ENCODE assay signal across 1 cellular context in the genomic region with DNA sequence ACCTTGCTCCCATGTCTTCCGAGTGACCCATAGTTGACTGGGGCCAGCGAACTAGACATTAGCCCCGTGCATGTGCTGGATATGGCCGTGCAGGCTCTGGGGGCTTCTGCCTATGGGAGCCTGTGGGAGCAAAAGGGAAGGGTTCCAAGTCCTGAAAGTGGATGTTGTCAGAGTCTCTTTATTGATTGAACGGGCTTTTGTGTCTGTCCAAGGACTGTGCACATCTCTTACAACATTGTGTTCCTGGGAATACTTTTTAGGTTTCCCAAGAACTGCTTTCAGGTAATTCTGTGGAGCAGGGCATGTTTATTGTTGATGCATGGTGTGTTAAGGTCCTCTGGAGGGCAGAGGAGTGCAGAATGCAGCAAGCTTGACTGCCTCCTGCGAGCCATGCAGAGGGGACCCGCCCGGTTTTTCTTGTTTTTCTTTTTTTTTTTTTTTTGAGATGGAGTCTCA.
TF ChIP-seq lines count a peak whose summit lies in the region.

No MANE protein-coding gene starts in this region.

TF ChIP-seq in HepG2, 621 proteins besides CTCF, POLR2A, EP300 and RAD21 (continued from another document and continues in another):
- TF ChIP-seq HNF4G (IDR thresholded peaks at IDR 0.05; ENCODE audit: borderline replicate concordance, low read depth, low read length): peak; percentile 83
- no peak for TF ChIP-seq HNF4G (CRISPR knock-in tag; IDR thresholded peaks at IDR 0.05; ENCODE audit: borderline replicate concordance, low read depth)
- TF ChIP-seq, protein P1, sequence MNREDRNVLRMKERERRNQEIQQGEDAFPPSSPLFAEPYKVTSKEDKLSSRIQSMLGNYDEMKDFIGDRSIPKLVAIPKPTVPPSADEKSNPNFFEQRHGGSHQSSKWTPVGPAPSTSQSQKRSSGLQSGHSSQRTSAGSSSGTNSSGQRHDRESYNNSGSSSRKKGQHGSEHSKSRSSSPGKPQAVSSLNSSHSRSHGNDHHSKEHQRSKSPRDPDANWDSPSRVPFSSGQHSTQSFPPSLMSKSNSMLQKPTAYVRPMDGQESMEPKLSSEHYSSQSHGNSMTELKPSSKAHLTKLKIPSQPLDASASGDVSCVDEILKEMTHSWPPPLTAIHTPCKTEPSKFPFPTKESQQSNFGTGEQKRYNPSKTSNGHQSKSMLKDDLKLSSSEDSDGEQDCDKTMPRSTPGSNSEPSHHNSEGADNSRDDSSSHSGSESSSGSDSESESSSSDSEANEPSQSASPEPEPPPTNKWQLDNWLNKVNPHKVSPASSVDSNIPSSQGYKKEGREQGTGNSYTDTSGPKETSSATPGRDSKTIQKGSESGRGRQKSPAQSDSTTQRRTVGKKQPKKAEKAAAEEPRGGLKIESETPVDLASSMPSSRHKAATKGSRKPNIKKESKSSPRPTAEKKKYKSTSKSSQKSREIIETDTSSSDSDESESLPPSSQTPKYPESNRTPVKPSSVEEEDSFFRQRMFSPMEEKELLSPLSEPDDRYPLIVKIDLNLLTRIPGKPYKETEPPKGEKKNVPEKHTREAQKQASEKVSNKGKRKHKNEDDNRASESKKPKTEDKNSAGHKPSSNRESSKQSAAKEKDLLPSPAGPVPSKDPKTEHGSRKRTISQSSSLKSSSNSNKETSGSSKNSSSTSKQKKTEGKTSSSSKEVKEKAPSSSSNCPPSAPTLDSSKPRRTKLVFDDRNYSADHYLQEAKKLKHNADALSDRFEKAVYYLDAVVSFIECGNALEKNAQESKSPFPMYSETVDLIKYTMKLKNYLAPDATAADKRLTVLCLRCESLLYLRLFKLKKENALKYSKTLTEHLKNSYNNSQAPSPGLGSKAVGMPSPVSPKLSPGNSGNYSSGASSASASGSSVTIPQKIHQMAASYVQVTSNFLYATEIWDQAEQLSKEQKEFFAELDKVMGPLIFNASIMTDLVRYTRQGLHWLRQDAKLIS (CRISPR knock-in tag; IDR thresholded peaks at IDR 0.05): no peak
- TF ChIP-seq, protein P2, sequence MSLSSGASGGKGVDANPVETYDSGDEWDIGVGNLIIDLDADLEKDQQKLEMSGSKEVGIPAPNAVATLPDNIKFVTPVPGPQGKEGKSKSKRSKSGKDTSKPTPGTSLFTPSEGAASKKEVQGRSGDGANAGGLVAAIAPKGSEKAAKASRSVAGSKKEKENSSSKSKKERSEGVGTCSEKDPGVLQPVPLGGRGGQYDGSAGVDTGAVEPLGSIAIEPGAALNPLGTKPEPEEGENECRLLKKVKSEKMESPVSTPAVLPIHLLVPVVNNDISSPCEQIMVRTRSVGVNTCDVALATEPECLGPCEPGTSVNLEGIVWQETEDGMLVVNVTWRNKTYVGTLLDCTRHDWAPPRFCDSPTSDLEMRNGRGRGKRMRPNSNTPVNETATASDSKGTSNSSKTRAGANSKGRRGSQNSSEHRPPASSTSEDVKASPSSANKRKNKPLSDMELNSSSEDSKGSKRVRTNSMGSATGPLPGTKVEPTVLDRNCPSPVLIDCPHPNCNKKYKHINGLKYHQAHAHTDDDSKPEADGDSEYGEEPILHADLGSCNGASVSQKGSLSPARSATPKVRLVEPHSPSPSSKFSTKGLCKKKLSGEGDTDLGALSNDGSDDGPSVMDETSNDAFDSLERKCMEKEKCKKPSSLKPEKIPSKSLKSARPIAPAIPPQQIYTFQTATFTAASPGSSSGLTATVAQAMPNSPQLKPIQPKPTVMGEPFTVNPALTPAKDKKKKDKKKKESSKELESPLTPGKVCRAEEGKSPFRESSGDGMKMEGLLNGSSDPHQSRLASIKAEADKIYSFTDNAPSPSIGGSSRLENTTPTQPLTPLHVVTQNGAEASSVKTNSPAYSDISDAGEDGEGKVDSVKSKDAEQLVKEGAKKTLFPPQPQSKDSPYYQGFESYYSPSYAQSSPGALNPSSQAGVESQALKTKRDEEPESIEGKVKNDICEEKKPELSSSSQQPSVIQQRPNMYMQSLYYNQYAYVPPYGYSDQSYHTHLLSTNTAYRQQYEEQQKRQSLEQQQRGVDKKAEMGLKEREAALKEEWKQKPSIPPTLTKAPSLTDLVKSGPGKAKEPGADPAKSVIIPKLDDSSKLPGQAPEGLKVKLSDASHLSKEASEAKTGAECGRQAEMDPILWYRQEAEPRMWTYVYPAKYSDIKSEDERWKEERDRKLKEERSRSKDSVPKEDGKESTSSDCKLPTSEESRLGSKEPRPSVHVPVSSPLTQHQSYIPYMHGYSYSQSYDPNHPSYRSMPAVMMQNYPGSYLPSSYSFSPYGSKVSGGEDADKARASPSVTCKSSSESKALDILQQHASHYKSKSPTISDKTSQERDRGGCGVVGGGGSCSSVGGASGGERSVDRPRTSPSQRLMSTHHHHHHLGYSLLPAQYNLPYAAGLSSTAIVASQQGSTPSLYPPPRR (CRISPR knock-in tag; IDR thresholded peaks at IDR 0.05; ENCODE audit: borderline replicate concordance): no peak
- TF ChIP-seq, protein P3, sequence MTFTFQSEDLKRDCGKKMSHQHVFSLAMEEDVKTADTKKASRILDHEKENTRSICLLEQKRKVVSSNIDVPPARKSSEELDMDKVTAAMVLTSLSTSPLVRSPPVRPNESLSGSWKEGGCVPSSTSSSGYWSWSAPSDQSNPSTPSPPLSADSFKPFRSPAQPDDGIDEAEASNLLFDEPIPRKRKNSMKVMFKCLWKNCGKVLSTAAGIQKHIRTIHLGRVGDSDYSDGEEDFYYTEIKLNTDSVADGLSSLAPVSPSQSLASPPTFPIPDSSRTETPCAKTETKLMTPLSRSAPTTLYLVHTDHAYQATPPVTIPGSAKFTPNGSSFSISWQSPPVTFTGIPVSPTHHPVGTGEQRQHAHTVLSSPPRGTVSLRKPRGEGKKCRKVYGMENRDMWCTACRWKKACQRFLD (CRISPR knock-in tag; IDR thresholded peaks at IDR 0.05; ENCODE audit: borderline replicate concordance): no peak
- no peak for TF ChIP-seq ZNF720 (CRISPR knock-in tag; IDR thresholded peaks at IDR 0.05)
- no peak for TF ChIP-seq ZNF878 (CRISPR knock-in tag; IDR thresholded peaks at IDR 0.05)
- no peak for TF ChIP-seq ZNF776 (CRISPR knock-in tag; IDR thresholded peaks at IDR 0.05)
- TF ChIP-seq ZFP36L1 (CRISPR knock-in tag; IDR thresholded peaks at IDR 0.05): no peak
- TF ChIP-seq, protein P4, sequence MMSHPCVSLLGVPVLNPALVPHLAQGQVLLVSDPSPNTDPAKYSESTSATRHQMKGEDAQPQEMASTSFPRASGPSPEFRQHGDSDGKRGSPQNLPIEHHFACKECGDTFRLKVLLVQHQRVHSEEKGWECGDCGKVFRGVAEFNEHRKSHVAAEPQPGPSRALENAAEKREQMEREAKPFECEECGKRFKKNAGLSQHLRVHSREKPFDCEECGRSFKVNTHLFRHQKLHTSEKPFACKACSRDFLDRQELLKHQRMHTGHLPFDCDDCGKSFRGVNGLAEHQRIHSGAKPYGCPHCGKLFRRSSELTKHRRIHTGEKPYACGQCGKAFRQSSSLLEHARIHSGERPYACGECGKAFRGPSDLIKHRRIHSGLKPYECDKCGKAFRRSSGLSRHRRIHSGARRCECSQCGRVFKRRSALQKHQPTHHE (CRISPR knock-in tag; IDR thresholded peaks at IDR 0.05; ENCODE audit: borderline replicate concordance): no peak
- TF ChIP-seq, protein P5, sequence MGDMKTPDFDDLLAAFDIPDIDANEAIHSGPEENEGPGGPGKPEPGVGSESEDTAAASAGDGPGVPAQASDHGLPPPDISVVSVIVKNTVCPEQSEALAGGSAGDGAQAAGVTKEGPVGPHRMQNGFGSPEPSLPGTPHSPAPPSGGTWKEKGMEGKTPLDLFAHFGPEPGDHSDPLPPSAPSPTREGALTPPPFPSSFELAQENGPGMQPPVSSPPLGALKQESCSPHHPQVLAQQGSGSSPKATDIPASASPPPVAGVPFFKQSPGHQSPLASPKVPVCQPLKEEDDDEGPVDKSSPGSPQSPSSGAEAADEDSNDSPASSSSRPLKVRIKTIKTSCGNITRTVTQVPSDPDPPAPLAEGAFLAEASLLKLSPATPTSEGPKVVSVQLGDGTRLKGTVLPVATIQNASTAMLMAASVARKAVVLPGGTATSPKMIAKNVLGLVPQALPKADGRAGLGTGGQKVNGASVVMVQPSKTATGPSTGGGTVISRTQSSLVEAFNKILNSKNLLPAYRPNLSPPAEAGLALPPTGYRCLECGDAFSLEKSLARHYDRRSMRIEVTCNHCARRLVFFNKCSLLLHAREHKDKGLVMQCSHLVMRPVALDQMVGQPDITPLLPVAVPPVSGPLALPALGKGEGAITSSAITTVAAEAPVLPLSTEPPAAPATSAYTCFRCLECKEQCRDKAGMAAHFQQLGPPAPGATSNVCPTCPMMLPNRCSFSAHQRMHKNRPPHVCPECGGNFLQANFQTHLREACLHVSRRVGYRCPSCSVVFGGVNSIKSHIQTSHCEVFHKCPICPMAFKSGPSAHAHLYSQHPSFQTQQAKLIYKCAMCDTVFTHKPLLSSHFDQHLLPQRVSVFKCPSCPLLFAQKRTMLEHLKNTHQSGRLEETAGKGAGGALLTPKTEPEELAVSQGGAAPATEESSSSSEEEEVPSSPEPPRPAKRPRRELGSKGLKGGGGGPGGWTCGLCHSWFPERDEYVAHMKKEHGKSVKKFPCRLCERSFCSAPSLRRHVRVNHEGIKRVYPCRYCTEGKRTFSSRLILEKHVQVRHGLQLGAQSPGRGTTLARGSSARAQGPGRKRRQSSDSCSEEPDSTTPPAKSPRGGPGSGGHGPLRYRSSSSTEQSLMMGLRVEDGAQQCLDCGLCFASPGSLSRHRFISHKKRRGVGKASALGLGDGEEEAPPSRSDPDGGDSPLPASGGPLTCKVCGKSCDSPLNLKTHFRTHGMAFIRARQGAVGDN (CRISPR knock-in tag; IDR thresholded peaks at IDR 0.05): no peak
- TF ChIP-seq, protein P6, sequence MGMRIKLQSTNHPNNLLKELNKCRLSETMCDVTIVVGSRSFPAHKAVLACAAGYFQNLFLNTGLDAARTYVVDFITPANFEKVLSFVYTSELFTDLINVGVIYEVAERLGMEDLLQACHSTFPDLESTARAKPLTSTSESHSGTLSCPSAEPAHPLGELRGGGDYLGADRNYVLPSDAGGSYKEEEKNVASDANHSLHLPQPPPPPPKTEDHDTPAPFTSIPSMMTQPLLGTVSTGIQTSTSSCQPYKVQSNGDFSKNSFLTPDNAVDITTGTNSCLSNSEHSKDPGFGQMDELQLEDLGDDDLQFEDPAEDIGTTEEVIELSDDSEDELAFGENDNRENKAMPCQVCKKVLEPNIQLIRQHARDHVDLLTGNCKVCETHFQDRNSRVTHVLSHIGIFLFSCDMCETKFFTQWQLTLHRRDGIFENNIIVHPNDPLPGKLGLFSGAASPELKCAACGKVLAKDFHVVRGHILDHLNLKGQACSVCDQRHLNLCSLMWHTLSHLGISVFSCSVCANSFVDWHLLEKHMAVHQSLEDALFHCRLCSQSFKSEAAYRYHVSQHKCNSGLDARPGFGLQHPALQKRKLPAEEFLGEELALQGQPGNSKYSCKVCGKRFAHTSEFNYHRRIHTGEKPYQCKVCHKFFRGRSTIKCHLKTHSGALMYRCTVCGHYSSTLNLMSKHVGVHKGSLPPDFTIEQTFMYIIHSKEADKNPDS (CRISPR knock-in tag; IDR thresholded peaks at IDR 0.05): no peak
- no peak for TF ChIP-seq SMARCE1 (IDR thresholded peaks at IDR 0.05; ENCODE audit: borderline replicate concordance)
- no peak for TF ChIP-seq PHF21A (CRISPR knock-in tag; IDR thresholded peaks at IDR 0.05)
- TF ChIP-seq FOXA3 (CRISPR knock-in tag; IDR thresholded peaks at IDR 0.05): peak; percentile 54; the same call in 1 of the 2 replicates
- TF ChIP-seq ZC3H4 (CRISPR knock-in tag; IDR thresholded peaks at IDR 0.05; ENCODE audit: borderline replicate concordance): no peak
- TF ChIP-seq, protein P7, sequence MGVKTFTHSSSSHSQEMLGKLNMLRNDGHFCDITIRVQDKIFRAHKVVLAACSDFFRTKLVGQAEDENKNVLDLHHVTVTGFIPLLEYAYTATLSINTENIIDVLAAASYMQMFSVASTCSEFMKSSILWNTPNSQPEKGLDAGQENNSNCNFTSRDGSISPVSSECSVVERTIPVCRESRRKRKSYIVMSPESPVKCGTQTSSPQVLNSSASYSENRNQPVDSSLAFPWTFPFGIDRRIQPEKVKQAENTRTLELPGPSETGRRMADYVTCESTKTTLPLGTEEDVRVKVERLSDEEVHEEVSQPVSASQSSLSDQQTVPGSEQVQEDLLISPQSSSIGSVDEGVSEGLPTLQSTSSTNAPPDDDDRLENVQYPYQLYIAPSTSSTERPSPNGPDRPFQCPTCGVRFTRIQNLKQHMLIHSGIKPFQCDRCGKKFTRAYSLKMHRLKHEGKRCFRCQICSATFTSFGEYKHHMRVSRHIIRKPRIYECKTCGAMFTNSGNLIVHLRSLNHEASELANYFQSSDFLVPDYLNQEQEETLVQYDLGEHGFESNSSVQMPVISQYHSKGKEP (CRISPR knock-in tag; IDR thresholded peaks at IDR 0.05): no peak
- TF ChIP-seq, protein P8, sequence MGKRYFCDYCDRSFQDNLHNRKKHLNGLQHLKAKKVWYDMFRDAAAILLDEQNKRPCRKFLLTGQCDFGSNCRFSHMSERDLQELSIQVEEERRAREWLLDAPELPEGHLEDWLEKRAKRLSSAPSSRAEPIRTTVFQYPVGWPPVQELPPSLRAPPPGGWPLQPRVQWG (CRISPR knock-in tag; IDR thresholded peaks at IDR 0.05; ENCODE audit: borderline replicate concordance, low read depth): no peak
- TF ChIP-seq, protein P9, sequence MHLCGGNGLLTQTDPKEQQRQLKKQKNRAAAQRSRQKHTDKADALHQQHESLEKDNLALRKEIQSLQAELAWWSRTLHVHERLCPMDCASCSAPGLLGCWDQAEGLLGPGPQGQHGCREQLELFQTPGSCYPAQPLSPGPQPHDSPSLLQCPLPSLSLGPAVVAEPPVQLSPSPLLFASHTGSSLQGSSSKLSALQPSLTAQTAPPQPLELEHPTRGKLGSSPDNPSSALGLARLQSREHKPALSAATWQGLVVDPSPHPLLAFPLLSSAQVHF (CRISPR knock-in tag; IDR thresholded peaks at IDR 0.05): no peak
- no peak for TF ChIP-seq NR1H2 (CRISPR knock-in tag; IDR thresholded peaks at IDR 0.05; ENCODE audit: borderline replicate concordance, low read depth)
- TF ChIP-seq, protein P10, sequence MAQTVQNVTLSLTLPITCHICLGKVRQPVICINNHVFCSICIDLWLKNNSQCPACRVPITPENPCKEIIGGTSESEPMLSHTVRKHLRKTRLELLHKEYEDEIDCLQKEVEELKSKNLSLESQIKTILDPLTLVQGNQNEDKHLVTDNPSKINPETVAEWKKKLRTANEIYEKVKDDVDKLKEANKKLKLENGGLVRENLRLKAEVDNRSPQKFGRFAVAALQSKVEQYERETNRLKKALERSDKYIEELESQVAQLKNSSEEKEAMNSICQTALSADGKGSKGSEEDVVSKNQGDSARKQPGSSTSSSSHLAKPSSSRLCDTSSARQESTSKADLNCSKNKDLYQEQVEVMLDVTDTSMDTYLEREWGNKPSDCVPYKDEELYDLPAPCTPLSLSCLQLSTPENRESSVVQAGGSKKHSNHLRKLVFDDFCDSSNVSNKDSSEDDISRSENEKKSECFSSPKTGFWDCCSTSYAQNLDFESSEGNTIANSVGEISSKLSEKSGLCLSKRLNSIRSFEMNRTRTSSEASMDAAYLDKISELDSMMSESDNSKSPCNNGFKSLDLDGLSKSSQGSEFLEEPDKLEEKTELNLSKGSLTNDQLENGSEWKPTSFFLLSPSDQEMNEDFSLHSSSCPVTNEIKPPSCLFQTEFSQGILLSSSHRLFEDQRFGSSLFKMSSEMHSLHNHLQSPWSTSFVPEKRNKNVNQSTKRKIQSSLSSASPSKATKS (CRISPR knock-in tag; IDR thresholded peaks at IDR 0.05): no peak
- TF ChIP-seq, protein P11, sequence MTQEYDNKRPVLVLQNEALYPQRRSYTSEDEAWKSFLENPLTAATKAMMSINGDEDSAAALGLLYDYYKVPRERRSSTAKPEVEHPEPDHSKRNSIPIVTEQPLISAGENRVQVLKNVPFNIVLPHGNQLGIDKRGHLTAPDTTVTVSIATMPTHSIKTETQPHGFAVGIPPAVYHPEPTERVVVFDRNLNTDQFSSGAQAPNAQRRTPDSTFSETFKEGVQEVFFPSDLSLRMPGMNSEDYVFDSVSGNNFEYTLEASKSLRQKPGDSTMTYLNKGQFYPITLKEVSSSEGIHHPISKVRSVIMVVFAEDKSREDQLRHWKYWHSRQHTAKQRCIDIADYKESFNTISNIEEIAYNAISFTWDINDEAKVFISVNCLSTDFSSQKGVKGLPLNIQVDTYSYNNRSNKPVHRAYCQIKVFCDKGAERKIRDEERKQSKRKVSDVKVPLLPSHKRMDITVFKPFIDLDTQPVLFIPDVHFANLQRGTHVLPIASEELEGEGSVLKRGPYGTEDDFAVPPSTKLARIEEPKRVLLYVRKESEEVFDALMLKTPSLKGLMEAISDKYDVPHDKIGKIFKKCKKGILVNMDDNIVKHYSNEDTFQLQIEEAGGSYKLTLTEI (CRISPR knock-in tag; conservative IDR thresholded peaks at IDR 0.05): no peak
- TF ChIP-seq MIER2 (CRISPR knock-in tag; IDR thresholded peaks at IDR 0.05): no peak
